Comparison of ENCODE assay signal across 24 cellular contexts in the genomic region with DNA sequence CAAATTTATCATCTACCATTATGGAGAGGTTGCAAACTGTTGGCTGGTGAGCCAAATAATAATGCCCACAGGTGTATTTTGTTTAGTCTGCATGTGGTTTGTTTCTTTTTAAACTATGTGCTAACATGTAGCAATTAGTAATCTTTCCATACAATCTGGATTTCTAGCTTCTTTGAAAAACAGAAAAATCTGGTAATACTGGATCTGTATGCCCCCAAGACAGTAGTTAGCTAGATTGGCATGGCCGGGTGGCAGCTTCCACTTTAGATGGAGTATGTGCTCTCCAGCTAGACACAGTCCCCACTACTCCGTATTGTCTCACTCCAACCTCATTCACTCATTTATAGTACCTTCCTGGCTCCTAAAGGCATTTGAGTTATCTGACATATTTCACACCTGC.
"Had no signal": no experiment of that assay in that cellular context is flagged by ENCODE, and none has a peak within 500 bp of the region (broad histone marks: within the 10 kb centered on the region; RNA-seq: fewer than 3 reads in every experiment).

No MANE protein-coding gene starts in this region.

- H3K4me3 ChIP-seq: left ventricle myocardium inferior, lung, mucosa of descending colon, pancreas, prostate gland, skin epidermis, suprapubic skin, thoracic aorta, tibial artery, uterus had no signal

- H3K27ac ChIP-seq: left ventricle myocardium inferior, pancreas, prostate gland, skin epidermis, suprapubic skin, thoracic aorta, tibial artery, uterus had no signal

- H3K4me3 Mint-ChIP-seq: naive thymus-derived CD4-positive, alpha-beta T cell; natural killer cell treated with Interleukin-12 subunit alpha and Interleukin-12 subunit beta and Interleukin-15 and Interleukin-18, amount 100 ng/mL, for 72 hours; stimulated activated effector memory CD8-positive, alpha-beta T cell treated with anti-CD3 and anti-CD28 coated beads, Interleukin-12 subunit alpha, Interleukin-12 subunit beta, amount 100 ng/mL, for 72 hours; stimulated activated naive CD8-positive, alpha-beta T cell treated with anti-CD3 and anti-CD28 coated beads, Interleukin-15, Interleukin-2, amounts not matched to agents 100 ng/mL and 50 ng/mL, for 24 hours had no signal

- H3K36me3 ChIP-seq: left ventricle myocardium inferior, pancreas, prostate gland, suprapubic skin, thoracic aorta, tibial artery, uterus had no signal

- DNase-seq: left ventricle myocardium inferior; midbrain; mucosa of descending colon; naive thymus-derived CD4-positive, alpha-beta T cell; pancreas; posterior cingulate gyrus; retina; right cardiac atrium; stimulated activated CD4-positive, alpha-beta T cell treated with anti-CD3 and anti-CD28 coated beads, Interleukin-12 subunit alpha, Interleukin-12 subunit beta, amount 100 ng/mL, for 4 hours; stimulated activated CD4-positive, alpha-beta T cell treated with anti-CD3 and anti-CD28 coated beads, Interleukin-15, amount 100 ng/mL, for 24 hours; stimulated activated CD4-positive, alpha-beta T cell treated with anti-CD3 and anti-CD28 coated beads, Interleukin-4, amount 100 ng/mL, for 24 hours; stimulated activated naive CD4-positive, alpha-beta T cell; tibial artery; uterus had no signal

- H3K27ac Mint-ChIP-seq: naive thymus-derived CD4-positive, alpha-beta T cell; natural killer cell treated with Interleukin-12 subunit alpha and Interleukin-12 subunit beta and Interleukin-15 and Interleukin-18, amount 100 ng/mL, for 72 hours; stimulated activated effector memory CD8-positive, alpha-beta T cell treated with anti-CD3 and anti-CD28 coated beads, Interleukin-12 subunit alpha, Interleukin-12 subunit beta, amount 100 ng/mL, for 72 hours; stimulated activated naive CD8-positive, alpha-beta T cell treated with anti-CD3 and anti-CD28 coated beads, Interleukin-15, Interleukin-2, amounts not matched to agents 100 ng/mL and 50 ng/mL, for 24 hours; type B pancreatic cell had no signal

- H3K27me3 ChIP-seq: suprapubic skin, tibial artery, uterus had no signal

- H3K9me3 Mint-ChIP-seq: naive thymus-derived CD4-positive, alpha-beta T cell; natural killer cell treated with Interleukin-12 subunit alpha and Interleukin-12 subunit beta and Interleukin-15 and Interleukin-18, amount 100 ng/mL, for 72 hours; stimulated activated effector memory CD8-positive, alpha-beta T cell treated with anti-CD3 and anti-CD28 coated beads, Interleukin-12 subunit alpha, Interleukin-12 subunit beta, amount 100 ng/mL, for 72 hours; stimulated activated naive CD8-positive, alpha-beta T cell treated with anti-CD3 and anti-CD28 coated beads, Interleukin-15, Interleukin-2, amounts not matched to agents 100 ng/mL and 50 ng/mL, for 24 hours had no signal

- H3K36me3 Mint-ChIP-seq: naive thymus-derived CD4-positive, alpha-beta T cell; natural killer cell treated with Interleukin-12 subunit alpha and Interleukin-12 subunit beta and Interleukin-15 and Interleukin-18, amount 100 ng/mL, for 72 hours; stimulated activated effector memory CD8-positive, alpha-beta T cell treated with anti-CD3 and anti-CD28 coated beads, Interleukin-12 subunit alpha, Interleukin-12 subunit beta, amount 100 ng/mL, for 72 hours; type B pancreatic cell had no signal

- H3K4me1 ChIP-seq: pancreas, prostate gland, uterus had no signal

- H3K27me3 Mint-ChIP-seq: type B pancreatic cell had no signal

- ATAC-seq: mucosa of descending colon; naive thymus-derived CD4-positive, alpha-beta T cell; natural killer cell treated with Interleukin-12 subunit alpha and Interleukin-12 subunit beta and Interleukin-15 and Interleukin-18, amount 100 ng/mL, for 72 hours; pancreas; right cardiac atrium; sciatic nerve; stimulated activated effector memory CD8-positive, alpha-beta T cell treated with anti-CD3 and anti-CD28 coated beads, Interleukin-12 subunit alpha, Interleukin-12 subunit beta, amount 100 ng/mL, for 72 hours had no signal

- H3K9me3 ChIP-seq: left ventricle myocardium inferior, mucosa of descending colon, pancreas, prostate gland, suprapubic skin, thoracic aorta, tibial artery, uterus had no signal
